Comparison of ENCODE assay signal across 11 cellular contexts in the genomic region with DNA sequence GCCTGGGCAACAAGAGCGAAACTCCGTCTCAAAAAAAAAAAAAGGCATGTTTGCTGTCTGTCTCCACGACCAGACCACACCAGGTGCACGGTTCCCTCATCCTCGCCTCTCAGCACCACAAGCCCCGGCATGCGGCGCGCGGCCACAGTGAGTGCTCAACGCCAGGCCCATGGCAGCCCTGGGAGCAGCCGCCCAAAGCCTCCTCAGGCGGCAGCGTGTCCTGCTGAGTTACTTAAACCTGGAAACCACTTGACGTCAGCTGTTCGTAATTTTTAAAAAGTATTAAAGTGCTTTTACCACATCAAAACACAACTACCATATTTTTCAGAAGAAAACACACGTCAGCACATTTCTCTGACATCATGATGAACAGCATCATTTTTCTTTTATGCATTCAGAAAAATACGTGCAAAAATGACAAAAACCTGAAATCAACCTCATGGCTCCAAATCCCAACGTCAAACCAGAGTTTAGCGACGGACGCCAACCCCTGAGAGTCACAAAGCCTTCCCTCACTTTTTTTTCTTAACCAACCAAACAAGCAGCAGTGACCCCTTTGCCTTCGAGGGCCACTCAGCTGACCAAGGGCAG. TPM values are rescaled to one million over a fixed set of nuclear protein-coding genes. Genes with fewer than 3 reads are reported as not detected.
DNase-seq lines count a peak whose midpoint lies in the region; ATAC-seq, FAIRE-seq and TF ChIP-seq lines count a peak whose summit lies in the region.
"Had no signal": no experiment of that assay in that cellular context is flagged by ENCODE, and none has a peak within 500 bp of the region (broad histone marks: within the 10 kb centered on the region; RNA-seq: fewer than 3 reads in every experiment).

No MANE protein-coding gene starts in this region.

- peaks cover 50% of the 10 kb centered on the region for H3K79me2 ChIP-seq in PC-9 (ENCODE audit: low read depth)

- ATAC-seq in GM21529 (IDR thresholded peaks at IDR 0.05; ENCODE audit: unreplicated experiment) (no peak), GM21381 (IDR thresholded peaks at IDR 0.05; ENCODE audit: unreplicated experiment) (no peak)

- H3K4me3 ChIP-seq in PC-9 = no peak overlapping the region
- no peak overlapping the region for H3K4me3 ChIP-seq in sigmoid colon

- no peak overlapping the region for H2AFZ ChIP-seq in PC-9

- H3K27ac ChIP-seq in PC-9 (no peak overlapping the region), sigmoid colon (peak overlapping the region; percentile 37 to 100 (median 98))

- CTCF ChIA-PET in PC-9 (lab: Charles Lee) = no interaction called here

- TF ChIP-seq POLR2A in GM12892 (IDR thresholded peaks at IDR 0.05; ENCODE audit: low read depth, low read length) (no peak), sigmoid colon (IDR thresholded peaks at IDR 0.05) (no peak)

- TF ChIP-seq CTCF in PC-9 (conservative IDR thresholded peaks at IDR 0.05) (no peak), sigmoid colon (IDR thresholded peaks at IDR 0.05) (no peak)

- TSS peak; percentile 15 for BruUV-seq in PC-9 (replicated peaks; lab: Mats Ljungman, UMichigan)

- intact Hi-C loops in PC-9 (cut with micrococcal nuclease; ENCODE audit: unreplicated experiment) = no loop called here
- intact Hi-C loops in sigmoid colon (cut with DNase I) = no loop called here

- H3K27me3 ChIP-seq in PC-9 (ENCODE audit: insufficient read depth, low read depth) (no peaks in the 10 kb centered on the region), sigmoid colon (no peaks in the 10 kb centered on the region)

- H3K4me1 ChIP-seq in PC-9 (replicated peaks; ENCODE audit: insufficient read depth) (peaks cover 27% of the 10 kb centered on the region; the same call in 1 of the 2 replicates), sigmoid colon (peaks cover 0 to 37% (median 36%) of the 10 kb centered on the region in 4 donors)

- POLR2A ChIA-PET in PC-9 (lab: Charles Lee; ENCODE audit: unreplicated experiment) = interaction anchor here (0.5 kb wide), 1 partner anchor 285 kb away, joined by 3 read pairs; no protein-coding TSS in a partner anchor

- H4K20me1 ChIP-seq in PC-9 (ENCODE audit: insufficient read depth) = peaks cover 11% of the 10 kb centered on the region

- no peaks in the 10 kb centered on the region for H3K9me3 ChIP-seq in PC-9 (ENCODE audit: insufficient read depth, low read depth)
- no peaks in the 10 kb centered on the region for H3K9me3 ChIP-seq in sigmoid colon
- H3K9me3 ChIP-seq: thoracic aorta had no signal

- no peak for DNase-seq in GM12892 (ENCODE audit: insufficient read length)
- no peak for DNase-seq in PC-9
- peak; percentile 28 for DNase-seq in effector CD8-positive, alpha-beta T cell (lab: John Stamatoyannopoulos, UW)
- no peak for DNase-seq in sigmoid colon
- DNase-seq in putamen (ENCODE audit: low spot score) = no peak
- DNase-seq in COLO829 (ENCODE audit: low spot score) = no peak
- DNase-seq: NCI-H1105 had no signal

- H3K9me2 ChIP-seq in PC-9 (ENCODE audit: insufficient read depth) = no peaks in the 10 kb centered on the region

- H3K36me3 ChIP-seq in PC-9 (ENCODE audit: low read depth) (no peaks in the 10 kb centered on the region), sigmoid colon (peaks cover 0 to 25% (median 11%) of the 10 kb centered on the region in 4 donors)

- no peaks in the 10 kb centered on the region; the same call in 1 of the 2 replicates for H3F3A ChIP-seq in PC-9 (ENCODE audit: insufficient read depth, low read depth)

- FAIRE-seq in GM12892 (lab: Jason Lieb, UNC) = peak; percentile 60

- TF ChIP-seq EP300 in sigmoid colon (IDR thresholded peaks at IDR 0.05) = no peak

- 83 to 93% methylated on average over 23 of the region's 23 CpGs for whole genome bisulfite sequencing in sigmoid colon, 2 donors

- H3K4me2 ChIP-seq in PC-9 = peak overlapping the region; percentile 73; the same call in 1 of the 2 replicates

RNA-seq across cellular contexts. Expression of a gene that starts 2.1 kb away (rescaled TPM):
- 23.2 TPM for polyA plus RNA-seq in GM12892 (2012; ENCODE audit: missing spikeins)
- total RNA-seq in PC-9 (2021) = 36.9 and 44.4 TPM in 2 replicates
- total RNA-seq in sigmoid colon = 10 to 100 TPM; 15.1 to 29.6 (median 22.2) TPM
- polyA plus RNA-seq in sigmoid colon = 10 to 100 TPM; 11.3 to 18.6 (median 14.4) TPM

RNA-seq across cellular contexts. Expression of a gene that starts 2.7 kb away (rescaled TPM):
- polyA plus RNA-seq in GM12892 (2012; ENCODE audit: missing spikeins) = 13.3 TPM
- total RNA-seq in PC-9 (2021) (34.0 and 36.6 TPM in 2 replicates), sigmoid colon (10 to 100 TPM; 20.9 to 41.5 (median 39.6) TPM)
- 10 to 100 TPM in 2 of 3 donors, 1 to 10 TPM in 1; 7.9 to 27.6 (median 25.7) TPM for polyA plus RNA-seq in sigmoid colon

RNA-seq across cellular contexts. Expression of a gene that starts 13.1 kb away (rescaled TPM):
- 13.7 TPM for polyA plus RNA-seq in GM12892 (2012; ENCODE audit: missing spikeins)
- total RNA-seq in PC-9 (2021) (228 and 229 TPM in 2 replicates), sigmoid colon (10 to 100 TPM in 2 of 4 donors, 1 to 10 TPM in 2; 5.4 to 15.6 (median 11.6) TPM)
- 100 to 1,000 TPM; 153 to 168 (median 155) TPM for polyA plus RNA-seq in sigmoid colon

RNA-seq across cellular contexts. Expression of a gene that starts 54.3 kb away (rescaled TPM):
- polyA plus RNA-seq in GM12892 (2012; ENCODE audit: missing spikeins) = 113 TPM
- 434 and 446 TPM in 2 replicates for total RNA-seq in PC-9 (2021)
- total RNA-seq in sigmoid colon = 100 to 1,000 TPM in 2 of 4 donors, 10 to 100 TPM in 2; 94.6 to 133 (median 108) TPM
- polyA plus RNA-seq in sigmoid colon = 100 to 1,000 TPM; 142 to 177 (median 170) TPM

RNA-seq across cellular contexts. Expression of a gene that starts 55.9 kb away (rescaled TPM):
- polyA plus RNA-seq in GM12892 (2012; ENCODE audit: missing spikeins) = not detected
- total RNA-seq in PC-9 (2021) (0.35 and 1.4 TPM in 2 replicates), sigmoid colon (1 to 10 TPM in 1 of 4 donors, under 1 TPM in 1, not detected in 2; 0.41 to 2.2 TPM)
- polyA plus RNA-seq in sigmoid colon = under 1 TPM in 1 of 3 donors, not detected in 2; 0.28 TPM
- total RNA-seq: myocyte had no signal

Comparison
In these comparisons a context has a peak if more than half of its experiments do, and no peak if none do; other contexts are left out.
1. RNA of a gene that starts 13.1 kb away (total RNA-seq): 228 to 229 TPM in PC-9; 5.4 to 15.6 TPM in sigmoid colon; every median in the first group is over 10 times any median in the second.